In the genomic region with DNA sequence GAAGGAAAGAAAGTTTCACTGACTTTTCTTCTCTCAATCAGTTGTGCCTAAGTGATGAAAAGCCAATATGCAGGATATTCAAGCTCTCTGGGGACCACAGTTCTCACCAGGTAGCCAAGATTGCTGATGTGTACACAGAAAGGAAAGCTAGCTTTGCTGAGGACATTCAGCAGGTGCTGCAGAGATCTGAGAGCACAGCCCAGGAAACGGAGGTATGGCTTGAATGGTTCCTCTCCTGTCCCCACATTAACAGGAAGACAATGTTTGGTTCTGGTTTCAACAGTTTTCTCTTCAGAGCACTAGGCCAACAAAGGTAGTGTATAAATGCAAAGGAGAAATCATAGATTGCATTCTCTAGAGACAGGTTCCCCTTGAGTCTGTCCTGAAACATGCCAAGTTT, we compare ENCODE assay signal across 22 cellular contexts.
DNase-seq lines count a peak whose midpoint lies in the region; ATAC-seq, FAIRE-seq and TF ChIP-seq lines count a peak whose summit lies in the region.
"Had no signal": no experiment of that assay in that cellular context is flagged by ENCODE, and none has a peak within 500 bp of the region (broad histone marks: within the 10 kb centered on the region; RNA-seq: fewer than 3 reads in every experiment).

No MANE protein-coding gene starts in this region.

- H3K9me3 Mint-ChIP-seq in CD4-positive, alpha-beta T cell: no peaks in the 10 kb centered on the region
- no peaks in the 10 kb centered on the region for H3K9me3 Mint-ChIP-seq in HFFc6
- H3K9me3 Mint-ChIP-seq: central memory CD8-positive, alpha-beta T cell had no signal

- FAIRE-seq in bronchial epithelial cell (lab: Jason Lieb, UNC): peak; percentile 36
- FAIRE-seq: H54, HTR-8/SVneo had no signal

- ATAC-seq in CD4-positive, alpha-beta T cell (ENCODE audit: poor library complexity): peak; percentile 37
- ATAC-seq in GM18909 (IDR thresholded peaks at IDR 0.05; ENCODE audit: poor library complexity, unreplicated experiment) (peak; percentile 59), HG03108 (IDR thresholded peaks at IDR 0.05; ENCODE audit: unreplicated experiment) (peak; percentile 88), GM19452 (IDR thresholded peaks at IDR 0.05; ENCODE audit: unreplicated experiment) (no peak)
- ATAC-seq: right lobe of liver had no signal

- POLR2A ChIA-PET in CD4-positive, alpha-beta T cell (lab: Charles Lee): interaction anchor here (1.5 kb wide), 1 partner anchor 13 kb away, joined by 3 read pairs; no protein-coding TSS in a partner anchor

- H3K4me1 Mint-ChIP-seq in CD4-positive, alpha-beta T cell (ENCODE audit: low read depth): peaks cover 16% of the 10 kb centered on the region
- H3K4me1 Mint-ChIP-seq in HFFc6 (ENCODE audit: low read depth): peaks cover 17% of the 10 kb centered on the region
- H3K4me1 Mint-ChIP-seq: central memory CD8-positive, alpha-beta T cell had no signal

- no peak for TF ChIP-seq CTCF in CD4-positive, alpha-beta T cell (IDR thresholded peaks at IDR 0.05)
- TF ChIP-seq CTCF in bronchial epithelial cell (IDR thresholded peaks at IDR 0.05; ENCODE audit: insufficient read depth, low read length, severe bottlenecking) (no peak), left ventricle myocardium inferior (IDR thresholded peaks at IDR 0.05; ENCODE audit: borderline replicate concordance) (no peak), HFFc6 (IDR thresholded peaks at IDR 0.05) (no peak)

- peak in 1 of 10 experiments; percentile 5 for DNase-seq in CD4-positive, alpha-beta T cell
- DNase-seq in bronchial epithelial cell (ENCODE audit: low read depth): no peak
- DNase-seq in left ventricle myocardium inferior: no peak
- DNase-seq in HFFc6: no peak
- DNase-seq in DMS53 (lab: John Stamatoyannopoulos, UW): no peak
- DNase-seq: activated CD4-positive, CD25-positive, alpha-beta regulatory T cell treated with anti-CD3 and anti-CD28 coated beads, Interleukin-2, amount 50 U/mL, for 72 hours; activated T-cell treated with anti-CD3 and anti-CD28 coated beads, Interleukin-2, amount 50 U/mL, for 48 hours; amniotic stem cell; hypothalamus; midbrain; NCI-H1694 treated with DMSO at 0.1 percent for 48 hours; NCI-H446; occipital lobe; right lobe of liver; SJCRH30 had no signal

- no peaks in the 10 kb centered on the region for H3K27me3 ChIP-seq in CD4-positive, alpha-beta T cell (ENCODE audit: control insufficient read depth, insufficient read depth, low read length)
- no peaks in the 10 kb centered on the region for H3K27me3 ChIP-seq in bronchial epithelial cell (ENCODE audit: control insufficient read depth, insufficient read depth, low read length)
- H3K27me3 ChIP-seq in left ventricle myocardium inferior (ENCODE audit: low read depth): no peaks in the 10 kb centered on the region
- H3K27me3 ChIP-seq: right lobe of liver had no signal

- H3K9me3 ChIP-seq in CD4-positive, alpha-beta T cell (ENCODE audit: control insufficient read depth, low read length): peaks cover 5% of the 10 kb centered on the region
- H3K9me3 ChIP-seq in left ventricle myocardium inferior (replicated peaks): peaks cover 6% of the 10 kb centered on the region
- H3K9me3 ChIP-seq: right lobe of liver, SJCRH30 had no signal

- H3K4me3 ChIP-seq in bronchial epithelial cell (ENCODE audit: low read depth, low read length) (no peak overlapping the region), left ventricle myocardium inferior (no peak overlapping the region)
- H3K4me3 ChIP-seq: right lobe of liver, SJCRH30 had no signal

- CTCF ChIA-PET in CD4-positive, alpha-beta T cell (lab: Charles Lee): no interaction called here

- H3K4me1 ChIP-seq in left ventricle myocardium inferior: peaks cover 17% of the 10 kb centered on the region

- H3K27ac ChIP-seq in CD4-positive, alpha-beta T cell (ENCODE audit: low read depth, low read length): peak overlapping the region; percentile 2
- H3K27ac ChIP-seq in left ventricle myocardium inferior (replicated peaks): no peak overlapping the region
- H3K27ac ChIP-seq: right lobe of liver, SJCRH30 had no signal

- intact Hi-C loops in CD4-positive, alpha-beta T cell (cut with DNase I, micrococcal nuclease): no loop called here
- intact Hi-C loops in left ventricle myocardium inferior (cut with micrococcal nuclease): no loop called here

- no peaks in the 10 kb centered on the region for H3K36me3 Mint-ChIP-seq in CD4-positive, alpha-beta T cell (ENCODE audit: low read depth)
- no peaks in the 10 kb centered on the region for H3K36me3 Mint-ChIP-seq in HFFc6 (ENCODE audit: low read depth)

- peak overlapping the region; percentile 30 for H3K4me3 Mint-ChIP-seq in CD4-positive, alpha-beta T cell
- H3K4me3 Mint-ChIP-seq in HFFc6: no peak overlapping the region
- H3K4me3 Mint-ChIP-seq: central memory CD8-positive, alpha-beta T cell; T-helper 2 cell treated with Interferon-gamma antibody and Interleukin-4, amounts not matched to agents 5 μg/mL and 100 μg/mL, for 36 hours had no signal

- no peaks in the 10 kb centered on the region for H3K36me3 ChIP-seq in bronchial epithelial cell (ENCODE audit: control insufficient read depth, insufficient read depth, low read length)
- H3K36me3 ChIP-seq in left ventricle myocardium inferior: no peaks in the 10 kb centered on the region
- H3K36me3 ChIP-seq: right lobe of liver, SJCRH30 had no signal

- peak overlapping the region; percentile 55 for H3K27ac Mint-ChIP-seq in CD4-positive, alpha-beta T cell
- H3K27ac Mint-ChIP-seq in HFFc6: no peak overlapping the region
- H3K27ac Mint-ChIP-seq: T-helper 2 cell treated with Interferon-gamma antibody and Interleukin-4, amounts not matched to agents 5 μg/mL and 100 μg/mL, for 36 hours had no signal

- no peaks in the 10 kb centered on the region for H3K27me3 Mint-ChIP-seq in CD4-positive, alpha-beta T cell
- peaks cover 14% of the 10 kb centered on the region; the same call in 1 of the 2 replicates for H3K27me3 Mint-ChIP-seq in HFFc6 (ENCODE audit: insufficient read depth)
- H3K27me3 Mint-ChIP-seq: central memory CD8-positive, alpha-beta T cell had no signal
